ENCODE assay signal across 1 cellular context in the genomic region with DNA sequence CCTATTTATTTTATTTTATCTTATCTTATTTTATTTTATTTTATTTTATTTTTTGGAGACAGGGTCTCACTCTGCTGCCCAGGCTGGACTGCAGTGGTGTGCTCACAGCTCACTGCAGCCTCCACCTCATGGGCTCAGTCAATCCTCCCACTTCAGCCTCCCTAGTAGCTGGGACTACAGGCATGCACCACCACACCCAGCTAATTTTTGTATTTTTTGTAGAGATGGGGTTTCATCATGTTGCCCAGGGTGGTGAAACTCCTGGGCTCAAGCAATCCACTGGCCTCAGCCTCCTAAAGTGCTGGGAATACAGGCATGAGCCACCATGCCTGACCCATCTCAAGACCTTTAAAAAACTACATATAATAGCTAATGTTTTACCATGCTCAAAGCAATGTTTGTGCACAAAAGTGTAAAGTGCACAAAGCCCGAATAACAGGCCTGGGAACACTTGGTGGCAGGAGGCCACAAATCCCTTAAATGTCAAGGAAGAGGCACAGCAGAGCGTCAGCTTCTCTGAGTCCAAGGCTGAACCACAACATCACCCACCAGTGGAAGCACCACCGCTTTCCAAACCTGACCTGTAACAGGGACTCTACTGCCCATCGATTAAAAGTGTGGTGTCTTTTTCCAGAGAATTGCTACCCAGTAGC.
A peak's percentile ranks its signal among the peaks of the same experiment; 100 is the strongest.
TF ChIP-seq lines count a peak whose summit lies in the region.

No MANE protein-coding gene starts in this region.

TF ChIP-seq in HepG2, 621 proteins besides CTCF, POLR2A, EP300 and RAD21 (continued from another document and continues in another):
- no peak for TF ChIP-seq SNAPC4 (CRISPR knock-in tag; IDR thresholded peaks at IDR 0.05)
- TF ChIP-seq HNF1A (IDR thresholded peaks at IDR 0.05; ENCODE audit: low read depth): peak; percentile 75
- peak; percentile 55; the same call in 1 of the 2 replicates for TF ChIP-seq HNF1A (CRISPR knock-in tag; IDR thresholded peaks at IDR 0.05; ENCODE audit: borderline replicate concordance)
- TF ChIP-seq MTF2 (CRISPR knock-in tag; IDR thresholded peaks at IDR 0.05; ENCODE audit: borderline replicate concordance): peak; percentile 27; the same call in 1 of the 2 replicates
- no peak for TF ChIP-seq STAG1 (CRISPR knock-in tag; IDR thresholded peaks at IDR 0.05)
- TF ChIP-seq ZNF670 (CRISPR knock-in tag; IDR thresholded peaks at IDR 0.05; ENCODE audit: borderline replicate concordance): no peak
- no peak; the same call in 1 of the 2 replicates for TF ChIP-seq ZFP91 (CRISPR knock-in tag; IDR thresholded peaks at IDR 0.05; ENCODE audit: borderline replicate concordance)
- TF ChIP-seq PPARG (CRISPR knock-in tag; conservative IDR thresholded peaks at IDR 0.05): no peak
- TF ChIP-seq, protein P1, sequence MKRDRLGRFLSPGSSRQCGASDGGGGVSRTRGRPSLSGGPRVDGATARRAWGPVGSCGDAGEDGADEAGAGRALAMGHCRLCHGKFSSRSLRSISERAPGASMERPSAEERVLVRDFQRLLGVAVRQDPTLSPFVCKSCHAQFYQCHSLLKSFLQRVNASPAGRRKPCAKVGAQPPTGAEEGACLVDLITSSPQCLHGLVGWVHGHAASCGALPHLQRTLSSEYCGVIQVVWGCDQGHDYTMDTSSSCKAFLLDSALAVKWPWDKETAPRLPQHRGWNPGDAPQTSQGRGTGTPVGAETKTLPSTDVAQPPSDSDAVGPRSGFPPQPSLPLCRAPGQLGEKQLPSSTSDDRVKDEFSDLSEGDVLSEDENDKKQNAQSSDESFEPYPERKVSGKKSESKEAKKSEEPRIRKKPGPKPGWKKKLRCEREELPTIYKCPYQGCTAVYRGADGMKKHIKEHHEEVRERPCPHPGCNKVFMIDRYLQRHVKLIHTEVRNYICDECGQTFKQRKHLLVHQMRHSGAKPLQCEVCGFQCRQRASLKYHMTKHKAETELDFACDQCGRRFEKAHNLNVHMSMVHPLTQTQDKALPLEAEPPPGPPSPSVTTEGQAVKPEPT (CRISPR knock-in tag; IDR thresholded peaks at IDR 0.05; ENCODE audit: low read depth): no peak
- TF ChIP-seq HDAC1 (CRISPR knock-in tag; IDR thresholded peaks at IDR 0.05): no peak
- TF ChIP-seq RFX1 (IDR thresholded peaks at IDR 0.05): no peak
- no peak for TF ChIP-seq HOXA9 (CRISPR knock-in tag; IDR thresholded peaks at IDR 0.05; ENCODE audit: borderline replicate concordance)
- no peak for TF ChIP-seq GABPB1 (CRISPR knock-in tag; IDR thresholded peaks at IDR 0.05)
- TF ChIP-seq, protein P2, sequence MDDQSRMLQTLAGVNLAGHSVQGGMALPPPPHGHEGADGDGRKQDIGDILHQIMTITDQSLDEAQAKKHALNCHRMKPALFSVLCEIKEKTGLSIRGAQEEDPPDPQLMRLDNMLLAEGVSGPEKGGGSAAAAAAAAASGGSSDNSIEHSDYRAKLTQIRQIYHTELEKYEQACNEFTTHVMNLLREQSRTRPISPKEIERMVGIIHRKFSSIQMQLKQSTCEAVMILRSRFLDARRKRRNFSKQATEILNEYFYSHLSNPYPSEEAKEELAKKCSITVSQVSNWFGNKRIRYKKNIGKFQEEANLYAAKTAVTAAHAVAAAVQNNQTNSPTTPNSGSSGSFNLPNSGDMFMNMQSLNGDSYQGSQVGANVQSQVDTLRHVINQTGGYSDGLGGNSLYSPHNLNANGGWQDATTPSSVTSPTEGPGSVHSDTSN (CRISPR knock-in tag; IDR thresholded peaks at IDR 0.05; ENCODE audit: borderline replicate concordance): no peak
- TF ChIP-seq, protein P3, sequence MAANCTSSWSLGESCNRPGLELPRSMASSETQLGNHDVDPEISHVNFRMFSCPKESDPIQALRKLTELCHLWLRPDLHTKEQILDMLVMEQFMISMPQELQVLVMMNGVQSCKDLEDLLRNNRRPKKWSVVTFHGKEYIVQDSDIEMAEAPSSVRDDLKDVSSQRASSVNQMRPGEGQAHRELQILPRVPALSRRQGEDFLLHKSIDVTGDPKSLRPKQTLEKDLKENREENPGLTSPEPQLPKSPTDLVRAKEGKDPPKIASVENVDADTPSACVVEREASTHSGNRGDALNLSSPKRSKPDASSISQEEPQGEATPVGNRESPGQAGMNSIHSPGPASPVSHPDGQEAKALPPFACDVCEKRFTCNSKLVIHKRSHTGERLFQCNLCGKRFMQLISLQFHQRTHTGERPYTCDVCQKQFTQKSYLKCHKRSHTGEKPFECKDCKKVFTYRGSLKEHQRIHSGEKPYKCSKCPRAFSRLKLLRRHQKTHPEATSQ (CRISPR knock-in tag; IDR thresholded peaks at IDR 0.05; ENCODE audit: borderline replicate concordance): no peak
- TF ChIP-seq SP4 (CRISPR knock-in tag; IDR thresholded peaks at IDR 0.05): peak; percentile 61
- no peak for TF ChIP-seq ZBTB42 (CRISPR knock-in tag; IDR thresholded peaks at IDR 0.05)
- no peak for TF ChIP-seq NFRKB (IDR thresholded peaks at IDR 0.05)
- no peak for TF ChIP-seq U2AF1 (optimal IDR thresholded peaks at IDR 0.05; ENCODE audit: low read depth, low read length)
- no peak for TF ChIP-seq TCF7 (IDR thresholded peaks at IDR 0.05; ENCODE audit: low read depth)
- no peak for TF ChIP-seq NONO (IDR thresholded peaks at IDR 0.05)
- TF ChIP-seq NONO (CRISPR knock-in tag; conservative IDR thresholded peaks at IDR 0.05): 0 out of 2 replicates have a peak, but pooled peaks have one; percentile 32
- TF ChIP-seq E2F1 (CRISPR knock-in tag; IDR thresholded peaks at IDR 0.05): no peak
- no peak for TF ChIP-seq ZNF451 (CRISPR knock-in tag; IDR thresholded peaks at IDR 0.05)
- 0 out of 2 replicates have a peak, but pooled peaks have one; percentile 34 for TF ChIP-seq ZNF124 (CRISPR knock-in tag; IDR thresholded peaks at IDR 0.05)
- no peak for TF ChIP-seq TAF1 (CRISPR knock-in tag; IDR thresholded peaks at IDR 0.05)
- 0 out of 2 replicates have a peak, but pooled peaks have one; percentile 52 for TF ChIP-seq NCOA1 (CRISPR knock-in tag; IDR thresholded peaks at IDR 0.05)
- no peak for TF ChIP-seq ZSCAN12 (CRISPR knock-in tag; IDR thresholded peaks at IDR 0.05)
- TF ChIP-seq ZNF337 (CRISPR knock-in tag; IDR thresholded peaks at IDR 0.05; ENCODE audit: borderline replicate concordance, low read depth): no peak
- TF ChIP-seq MZF1 (CRISPR knock-in tag; IDR thresholded peaks at IDR 0.05; ENCODE audit: borderline replicate concordance): no peak
- TF ChIP-seq GATAD2A (CRISPR knock-in tag; IDR thresholded peaks at IDR 0.05): peak; percentile 65; the same call in 1 of the 2 replicates
- TF ChIP-seq SYNCRIP (IDR thresholded peaks at IDR 0.05; ENCODE audit: insufficient read depth, low read depth, low read length): no peak
- no peak for TF ChIP-seq STAT6 (CRISPR knock-in tag; IDR thresholded peaks at IDR 0.05; ENCODE audit: borderline replicate concordance)
- TF ChIP-seq EHMT2 (IDR thresholded peaks at IDR 0.05; ENCODE audit: borderline replicate concordance, low read depth, low read length): no peak
- no peak for TF ChIP-seq TIGD3 (CRISPR knock-in tag; IDR thresholded peaks at IDR 0.05; ENCODE audit: borderline replicate concordance)
